Comparison of ENCODE assay signal across 2 cellular contexts in genomic region chr1:39378377-39378776, GRCh38.
TF ChIP-seq lines count a peak whose summit lies in the region.

No MANE protein-coding gene starts in this region.

TF ChIP-seq in SK-N-SH treated with all-trans-retinoic acid at 6 μM for 48 hours, 23 proteins besides CTCF, POLR2A, EP300 and RAD21 (continued from another document):
- TF ChIP-seq CREB5 (CRISPR knock-in tag; IDR thresholded peaks at IDR 0.05; ENCODE audit: low read depth): no peak
- TF ChIP-seq SNAI2 (CRISPR knock-in tag; IDR thresholded peaks at IDR 0.05): no peak
- TF ChIP-seq ZFP3 (CRISPR knock-in tag; IDR thresholded peaks at IDR 0.05): no peak
- TF ChIP-seq, protein P1, sequence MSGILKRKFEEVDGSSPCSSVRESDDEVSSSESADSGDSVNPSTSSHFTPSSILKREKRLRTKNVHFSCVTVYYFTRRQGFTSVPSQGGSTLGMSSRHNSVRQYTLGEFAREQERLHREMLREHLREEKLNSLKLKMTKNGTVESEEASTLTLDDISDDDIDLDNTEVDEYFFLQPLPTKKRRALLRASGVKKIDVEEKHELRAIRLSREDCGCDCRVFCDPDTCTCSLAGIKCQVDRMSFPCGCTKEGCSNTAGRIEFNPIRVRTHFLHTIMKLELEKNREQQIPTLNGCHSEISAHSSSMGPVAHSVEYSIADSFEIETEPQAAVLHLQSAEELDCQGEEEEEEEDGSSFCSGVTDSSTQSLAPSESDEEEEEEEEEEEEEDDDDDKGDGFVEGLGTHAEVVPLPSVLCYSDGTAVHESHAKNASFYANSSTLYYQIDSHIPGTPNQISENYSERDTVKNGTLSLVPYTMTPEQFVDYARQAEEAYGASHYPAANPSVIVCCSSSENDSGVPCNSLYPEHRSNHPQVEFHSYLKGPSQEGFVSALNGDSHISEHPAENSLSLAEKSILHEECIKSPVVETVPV (CRISPR knock-in tag; IDR thresholded peaks at IDR 0.05): no peak
- no peak for TF ChIP-seq OSR1 (CRISPR knock-in tag; IDR thresholded peaks at IDR 0.05)
- TF ChIP-seq CSDC2 (CRISPR knock-in tag; IDR thresholded peaks at IDR 0.05): no peak
- TF ChIP-seq ZC3H10 (CRISPR knock-in tag; IDR thresholded peaks at IDR 0.05): no peak
- no peak for TF ChIP-seq TSHZ2 (CRISPR knock-in tag; IDR thresholded peaks at IDR 0.05)
- TF ChIP-seq TCF4 (CRISPR knock-in tag; IDR thresholded peaks at IDR 0.05; ENCODE audit: borderline replicate concordance): no peak
- no peak for TF ChIP-seq PATZ1 (CRISPR knock-in tag; IDR thresholded peaks at IDR 0.05; ENCODE audit: borderline replicate concordance)
- TF ChIP-seq GLIS3 (CRISPR knock-in tag; IDR thresholded peaks at IDR 0.05): no peak
- TF ChIP-seq ZNF8 (CRISPR knock-in tag; IDR thresholded peaks at IDR 0.05): no peak
- no peak for TF ChIP-seq TOX (CRISPR knock-in tag; IDR thresholded peaks at IDR 0.05; ENCODE audit: borderline replicate concordance)
TF ChIP-seq in SK-N-SH treated with all-trans-retinoic acid at 6 μM for 48 hours: peak in this region for 0.

TF ChIP-seq in H1, 55 proteins besides CTCF, POLR2A, EP300 and RAD21 (continued from another document):
- no peak for TF ChIP-seq YY1 (IDR thresholded peaks at IDR 0.05; ENCODE audit: low read depth, low read length)
